ENCODE assay signal across 1 cellular context in the genomic region with DNA sequence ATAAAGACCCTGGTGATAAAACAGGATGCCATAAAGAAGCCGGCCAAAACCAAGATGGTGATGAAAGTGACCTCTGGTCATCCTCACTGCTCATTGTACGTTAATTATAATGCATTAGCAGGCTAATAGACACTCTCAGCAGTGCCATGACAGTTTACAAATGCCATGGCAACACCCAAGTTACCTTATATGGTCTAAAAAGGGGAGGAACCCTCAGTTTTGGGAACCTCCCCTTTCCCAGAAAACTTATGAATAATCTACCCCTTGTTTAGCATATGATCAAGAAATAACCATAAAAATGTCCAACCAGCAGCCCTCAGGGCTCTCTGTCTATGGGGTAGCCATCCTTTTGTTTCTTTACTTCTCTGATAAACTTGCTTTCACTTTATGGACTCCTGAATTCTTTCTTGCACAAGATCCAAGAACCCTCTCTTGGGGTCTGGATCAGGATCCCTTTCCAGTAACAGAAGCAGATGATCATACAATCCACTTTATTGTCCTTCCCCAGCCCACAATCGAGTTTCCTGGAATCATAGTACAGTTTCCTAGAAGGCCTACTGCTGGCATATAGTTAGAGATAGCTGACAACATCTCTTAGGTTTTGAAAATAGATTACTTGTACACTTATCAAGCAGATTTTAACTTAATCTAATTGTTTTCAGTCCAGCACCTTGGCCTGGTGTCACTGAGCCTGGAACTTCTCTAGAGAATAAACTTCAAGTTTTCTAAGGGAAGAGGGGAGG.
TF ChIP-seq lines count a peak whose summit lies in the region.

No MANE protein-coding gene starts in this region.

TF ChIP-seq in HEK293, 187 proteins besides CTCF, POLR2A, EP300 and RAD21:
- TF ChIP-seq, protein P1, sequence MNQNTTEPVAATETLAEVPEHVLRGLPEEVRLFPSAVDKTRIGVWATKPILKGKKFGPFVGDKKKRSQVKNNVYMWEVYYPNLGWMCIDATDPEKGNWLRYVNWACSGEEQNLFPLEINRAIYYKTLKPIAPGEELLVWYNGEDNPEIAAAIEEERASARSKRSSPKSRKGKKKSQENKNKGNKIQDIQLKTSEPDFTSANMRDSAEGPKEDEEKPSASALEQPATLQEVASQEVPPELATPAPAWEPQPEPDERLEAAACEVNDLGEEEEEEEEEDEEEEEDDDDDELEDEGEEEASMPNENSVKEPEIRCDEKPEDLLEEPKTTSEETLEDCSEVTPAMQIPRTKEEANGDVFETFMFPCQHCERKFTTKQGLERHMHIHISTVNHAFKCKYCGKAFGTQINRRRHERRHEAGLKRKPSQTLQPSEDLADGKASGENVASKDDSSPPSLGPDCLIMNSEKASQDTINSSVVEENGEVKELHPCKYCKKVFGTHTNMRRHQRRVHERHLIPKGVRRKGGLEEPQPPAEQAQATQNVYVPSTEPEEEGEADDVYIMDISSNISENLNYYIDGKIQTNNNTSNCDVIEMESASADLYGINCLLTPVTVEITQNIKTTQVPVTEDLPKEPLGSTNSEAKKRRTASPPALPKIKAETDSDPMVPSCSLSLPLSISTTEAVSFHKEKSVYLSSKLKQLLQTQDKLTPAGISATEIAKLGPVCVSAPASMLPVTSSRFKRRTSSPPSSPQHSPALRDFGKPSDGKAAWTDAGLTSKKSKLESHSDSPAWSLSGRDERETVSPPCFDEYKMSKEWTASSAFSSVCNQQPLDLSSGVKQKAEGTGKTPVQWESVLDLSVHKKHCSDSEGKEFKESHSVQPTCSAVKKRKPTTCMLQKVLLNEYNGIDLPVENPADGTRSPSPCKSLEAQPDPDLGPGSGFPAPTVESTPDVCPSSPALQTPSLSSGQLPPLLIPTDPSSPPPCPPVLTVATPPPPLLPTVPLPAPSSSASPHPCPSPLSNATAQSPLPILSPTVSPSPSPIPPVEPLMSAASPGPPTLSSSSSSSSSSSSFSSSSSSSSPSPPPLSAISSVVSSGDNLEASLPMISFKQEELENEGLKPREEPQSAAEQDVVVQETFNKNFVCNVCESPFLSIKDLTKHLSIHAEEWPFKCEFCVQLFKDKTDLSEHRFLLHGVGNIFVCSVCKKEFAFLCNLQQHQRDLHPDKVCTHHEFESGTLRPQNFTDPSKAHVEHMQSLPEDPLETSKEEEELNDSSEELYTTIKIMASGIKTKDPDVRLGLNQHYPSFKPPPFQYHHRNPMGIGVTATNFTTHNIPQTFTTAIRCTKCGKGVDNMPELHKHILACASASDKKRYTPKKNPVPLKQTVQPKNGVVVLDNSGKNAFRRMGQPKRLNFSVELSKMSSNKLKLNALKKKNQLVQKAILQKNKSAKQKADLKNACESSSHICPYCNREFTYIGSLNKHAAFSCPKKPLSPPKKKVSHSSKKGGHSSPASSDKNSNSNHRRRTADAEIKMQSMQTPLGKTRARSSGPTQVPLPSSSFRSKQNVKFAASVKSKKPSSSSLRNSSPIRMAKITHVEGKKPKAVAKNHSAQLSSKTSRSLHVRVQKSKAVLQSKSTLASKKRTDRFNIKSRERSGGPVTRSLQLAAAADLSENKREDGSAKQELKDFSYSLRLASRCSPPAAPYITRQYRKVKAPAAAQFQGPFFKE (tag by site-specific recombination; IDR thresholded peaks at IDR 0.05; ENCODE audit: borderline replicate concordance) = no peak
- TF ChIP-seq, protein P2, sequence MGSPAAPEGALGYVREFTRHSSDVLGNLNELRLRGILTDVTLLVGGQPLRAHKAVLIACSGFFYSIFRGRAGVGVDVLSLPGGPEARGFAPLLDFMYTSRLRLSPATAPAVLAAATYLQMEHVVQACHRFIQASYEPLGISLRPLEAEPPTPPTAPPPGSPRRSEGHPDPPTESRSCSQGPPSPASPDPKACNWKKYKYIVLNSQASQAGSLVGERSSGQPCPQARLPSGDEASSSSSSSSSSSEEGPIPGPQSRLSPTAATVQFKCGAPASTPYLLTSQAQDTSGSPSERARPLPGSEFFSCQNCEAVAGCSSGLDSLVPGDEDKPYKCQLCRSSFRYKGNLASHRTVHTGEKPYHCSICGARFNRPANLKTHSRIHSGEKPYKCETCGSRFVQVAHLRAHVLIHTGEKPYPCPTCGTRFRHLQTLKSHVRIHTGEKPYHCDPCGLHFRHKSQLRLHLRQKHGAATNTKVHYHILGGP (tag by site-specific recombination; IDR thresholded peaks at IDR 0.05) = 0 out of 2 replicates have a peak, but pooled peaks have one; percentile 56
